Comparison of ENCODE assay signal across 1 cellular context in genomic region chr19:19366691-19367396, GRCh38.
TF ChIP-seq lines count a peak whose summit lies in the region.

No MANE protein-coding gene starts in this region.

TF ChIP-seq in IMR-90, 13 proteins besides CTCF, POLR2A, EP300 and RAD21:
- TF ChIP-seq RCOR1 (IDR thresholded peaks at IDR 0.05; ENCODE audit: insufficient replicate concordance, low read length) (no peak), ELK1 (IDR thresholded peaks at IDR 0.05; ENCODE audit: borderline replicate concordance, low read depth, low read length) (no peak), MAZ (IDR thresholded peaks at IDR 0.05; ENCODE audit: borderline replicate concordance, low read depth, low read length) (no peak), SMC3 (IDR thresholded peaks at IDR 0.05; ENCODE audit: low read depth, low read length) (peak; percentile 86), BHLHE40 (IDR thresholded peaks at IDR 0.05; ENCODE audit: low read depth, low read length) (no peak), MAFK (IDR thresholded peaks at IDR 0.05; ENCODE audit: low read depth, low read length) (no peak)
